8 cellular contexts compared by ENCODE assay signal in genomic region chr1:207077470-207078377, GRCh38. TPM values are rescaled to one million over a fixed set of nuclear protein-coding genes. Genes with fewer than 3 reads are reported as not detected.
DNase-seq lines count a peak whose midpoint lies in the region; ATAC-seq and TF ChIP-seq lines count a peak whose summit lies in the region.

No MANE protein-coding gene starts in this region.

- TF ChIP-seq RAD21 in liver (IDR thresholded peaks at IDR 0.05): peak; percentile 96 to 97

- no peaks in the 10 kb centered on the region for H3K36me3 Mint-ChIP-seq in activated CD4-positive, alpha-beta T cell treated with anti-CD3 and anti-CD28 coated beads, Interleukin-2, amount 10 ng/mL, durations not matched to agents 24 days and 14 days (ENCODE audit: low read depth)

- DNase-seq in EH (ENCODE audit: low read depth): peak; percentile 78
- peak; percentile 16 to 63 for DNase-seq in NCI-H526 (lab: John Stamatoyannopoulos, UW)
- peak; percentile 92 for DNase-seq in activated CD4-positive, alpha-beta T cell treated with anti-CD3 and anti-CD28 coated beads, Interleukin-2, amount 10 ng/mL, durations not matched to agents 24 days and 14 days
- DNase-seq in colonic mucosa: peak; percentile 89
- DNase-seq in stimulated activated CD4-positive, alpha-beta T cell treated with anti-CD3 and anti-CD28 coated beads, TNF-alpha, amount 100 ng/mL, for 48 hours (ENCODE audit: low read depth in 3 of 3): peak; percentile 21 to 49 (median 32)

- H3K4me3 Mint-ChIP-seq in activated CD4-positive, alpha-beta T cell treated with anti-CD3 and anti-CD28 coated beads, Interleukin-2, amount 10 ng/mL, durations not matched to agents 24 days and 14 days: no peak overlapping the region

- H3K27me3 ChIP-seq in colonic mucosa: no peaks in the 10 kb centered on the region
- no peaks in the 10 kb centered on the region for H3K27me3 ChIP-seq in liver (ENCODE audit: control insufficient read depth in 4 of 4, insufficient read depth in 4 of 4, low read length in 3 of 4)

- H3K9me3 Mint-ChIP-seq in activated CD4-positive, alpha-beta T cell treated with anti-CD3 and anti-CD28 coated beads, Interleukin-2, amount 10 ng/mL, durations not matched to agents 24 days and 14 days: no peaks in the 10 kb centered on the region

- H3K27ac ChIP-seq in colonic mucosa: no peak overlapping the region
- peak overlapping the region; percentile 9 to 14 for H3K27ac ChIP-seq in liver (ENCODE audit: low read depth in 1 of 2, low read length in 2 of 2)

- TF ChIP-seq CTCF in colonic mucosa (IDR thresholded peaks at IDR 0.05): peak; percentile 94
- TF ChIP-seq CTCF in liver (IDR thresholded peaks at IDR 0.05; ENCODE audit: low read depth, low read length, missing input control): peak; percentile 91

- H3K9me3 ChIP-seq in colonic mucosa (no peaks in the 10 kb centered on the region), liver (ENCODE audit: control insufficient read depth in 4 of 4, low read length in 3 of 4) (no peaks in the 10 kb centered on the region)

- 30% methylated on average over 6 of the region's 6 CpGs for WGBS in liver

- ATAC-seq in HG03139 (IDR thresholded peaks at IDR 0.05; ENCODE audit: unreplicated experiment): peak; percentile 71
- ATAC-seq in HG02588 (IDR thresholded peaks at IDR 0.05; ENCODE audit: unreplicated experiment): no peak

- no peak overlapping the region for H3K4me3 ChIP-seq in colonic mucosa
- H3K4me3 ChIP-seq in liver (ENCODE audit: low read depth in 1 of 3, low read length in 3 of 3): no peak overlapping the region

- H3K27me3 Mint-ChIP-seq in activated CD4-positive, alpha-beta T cell treated with anti-CD3 and anti-CD28 coated beads, Interleukin-2, amount 10 ng/mL, durations not matched to agents 24 days and 14 days: peaks cover 35% of the 10 kb centered on the region

- H3K4me1 ChIP-seq in colonic mucosa (no peaks in the 10 kb centered on the region), liver (ENCODE audit: control insufficient read depth in 4 of 4, insufficient read depth in 4 of 4, low read length in 3 of 4) (peaks cover 2 to 11% (median 7%) of the 10 kb centered on the region in 4 donors)

- intact Hi-C loops in activated CD4-positive, alpha-beta T cell treated with anti-CD3 and anti-CD28 coated beads, Interleukin-2, amount 10 ng/mL, durations not matched to agents 24 days and 14 days (cut with micrococcal nuclease): loop anchor here (1.0 to 5.0 kb wide), 2 partner anchors 27 to 70 kb away; no protein-coding TSS in a partner anchor
- intact Hi-C loops in colonic mucosa (cut with DNase I): loop anchor here (1.0 kb wide), 1 partner anchor 27 kb away; no protein-coding TSS in a partner anchor

- H3K27ac Mint-ChIP-seq in activated CD4-positive, alpha-beta T cell treated with anti-CD3 and anti-CD28 coated beads, Interleukin-2, amount 10 ng/mL, durations not matched to agents 24 days and 14 days: no peak overlapping the region

- H3K4me1 Mint-ChIP-seq in activated CD4-positive, alpha-beta T cell treated with anti-CD3 and anti-CD28 coated beads, Interleukin-2, amount 10 ng/mL, durations not matched to agents 24 days and 14 days: no peaks in the 10 kb centered on the region

- H3K36me3 ChIP-seq in colonic mucosa (no peaks in the 10 kb centered on the region), liver (ENCODE audit: control insufficient read depth in 4 of 4, insufficient read depth in 3 of 4, low read depth in 1 of 4, low read length in 3 of 4) (peaks cover 0 to 3% (median 0%) of the 10 kb centered on the region in 4 donors)

- H3K9ac ChIP-seq in colonic mucosa (ENCODE audit: low read depth in 2 of 2, low read length in 2 of 2) (no peak overlapping the region), liver (ENCODE audit: low read depth in 1 of 2, low read length in 2 of 2) (no peak overlapping the region)

TF ChIP-seq in liver, 16 proteins besides CTCF, POLR2A, EP300 and RAD21 (continues in another document):
- TF ChIP-seq REST (IDR thresholded peaks at IDR 0.05): peak; percentile 57
- TF ChIP-seq YY1 (IDR thresholded peaks at IDR 0.05): peak; percentile 58
- TF ChIP-seq FOXA1 (IDR thresholded peaks at IDR 0.05): no peak
- TF ChIP-seq ZBTB33 (IDR thresholded peaks at IDR 0.05): peak; percentile 22
- TF ChIP-seq ATF3 (IDR thresholded peaks at IDR 0.05): no peak
- TF ChIP-seq JUND (IDR thresholded peaks at IDR 0.05): peak in 1 of 2 donors; percentile 38
- TF ChIP-seq RXRA (IDR thresholded peaks at IDR 0.05): peak; percentile 56 to 67
- TF ChIP-seq GABPA (IDR thresholded peaks at IDR 0.05 in 1 of 2, conservative IDR thresholded peaks at IDR 0.05 in 1 of 2): peak in 1 of 2 donors; percentile 20
- TF ChIP-seq MAX (IDR thresholded peaks at IDR 0.05): peak; percentile 57
- TF ChIP-seq FOXA2 (IDR thresholded peaks at IDR 0.05): peak; percentile 17
- TF ChIP-seq HNF4A (conservative IDR thresholded peaks at IDR 0.05): peak; percentile 18 to 37
- peak; percentile 17 for TF ChIP-seq NR2F2 (IDR thresholded peaks at IDR 0.05)
- peak; percentile 18 for TF ChIP-seq SP1 (IDR thresholded peaks at IDR 0.05)
- no peak for TF ChIP-seq EGR1 (IDR thresholded peaks at IDR 0.05; ENCODE audit: low read depth in 2 of 2)
- TF ChIP-seq HNF4G (IDR thresholded peaks at IDR 0.05): no peak

RNA-seq across cellular contexts. Expression of gene C4BPB, which starts 10.9 kb away (rescaled TPM):
- 0.43 and 0.82 TPM in 2 replicates for total RNA-seq in activated CD4-positive, alpha-beta T cell treated with anti-CD3 and anti-CD28 coated beads, Interleukin-2, amount 10 ng/mL, durations not matched to agents 24 days and 14 days
- total RNA-seq in colonic mucosa: 1 to 10 TPM; 5.0 to 9.6 TPM
- 100 to 1,000 TPM in 1 of 2 donors, 10 to 100 TPM in 1; 59.7 to 460 TPM for total RNA-seq in liver
- 100 to 1,000 TPM; 399 to 404 TPM for polyA plus RNA-seq in liver

RNA-seq across cellular contexts. Expression of gene PFKFB2, which starts 24.6 kb away (rescaled TPM):
- 2.6 and 3.5 TPM in 2 replicates for total RNA-seq in activated CD4-positive, alpha-beta T cell treated with anti-CD3 and anti-CD28 coated beads, Interleukin-2, amount 10 ng/mL, durations not matched to agents 24 days and 14 days
- total RNA-seq in colonic mucosa (10 to 100 TPM; 52.1 to 88.5 TPM), liver (1 to 10 TPM; 4.0 to 5.9 TPM)
- polyA plus RNA-seq in liver: 1 to 10 TPM; 1.5 to 2.0 TPM

RNA-seq across cellular contexts. Expression of gene C4BPA, which starts 26.3 kb away (rescaled TPM):
- not detected in 2 replicates for total RNA-seq in activated CD4-positive, alpha-beta T cell treated with anti-CD3 and anti-CD28 coated beads, Interleukin-2, amount 10 ng/mL, durations not matched to agents 24 days and 14 days
- total RNA-seq in colonic mucosa: 1 to 10 TPM; 1.9 to 2.3 TPM
- 1,000 to 10,000 TPM in 1 of 2 donors, 10 to 100 TPM in 1; 49.5 to 1,492 TPM for total RNA-seq in liver
- 1,000 to 10,000 TPM in 1 of 2 donors, 100 to 1,000 TPM in 1; 896 to 1,527 TPM for polyA plus RNA-seq in liver

RNA-seq across cellular contexts. Expression of gene YOD1, which starts 26.7 kb away (rescaled TPM):
- total RNA-seq in activated CD4-positive, alpha-beta T cell treated with anti-CD3 and anti-CD28 coated beads, Interleukin-2, amount 10 ng/mL, durations not matched to agents 24 days and 14 days: 7.8 and 8.0 TPM in 2 replicates
- total RNA-seq in colonic mucosa: 1 to 10 TPM; 5.7 to 8.0 TPM
- total RNA-seq in liver: 10 to 100 TPM in 1 of 2 donors, 1 to 10 TPM in 1; 7.7 to 79.4 TPM
- polyA plus RNA-seq in liver: 1 to 10 TPM; 1.3 to 1.8 TPM

RNA-seq across cellular contexts. Expression of gene C1orf116, which starts 45.2 kb away (rescaled TPM):
- not detected in 2 replicates for total RNA-seq in activated CD4-positive, alpha-beta T cell treated with anti-CD3 and anti-CD28 coated beads, Interleukin-2, amount 10 ng/mL, durations not matched to agents 24 days and 14 days
- 10 to 100 TPM; 12.0 to 25.5 TPM for total RNA-seq in colonic mucosa
- under 1 TPM; 0.59 to 0.79 TPM for total RNA-seq in liver
- under 1 TPM; 0.27 to 0.33 TPM for polyA plus RNA-seq in liver

Comparison
In these comparisons a context has a peak if more than half of its experiments do, and no peak if none do; other contexts are left out.
1. DNase-seq: peak in every context shown above with its lines; median percentile 92 in activated CD4-positive, alpha-beta T cell treated with anti-CD3 and anti-CD28 coated beads, Interleukin-2, amount 10 ng/mL, durations not matched to agents 24 days and 14 days; 89 in colonic mucosa; 78 in EH; 40 in NCI-H526; 32 in stimulated activated CD4-positive, alpha-beta T cell treated with anti-CD3 and anti-CD28 coated beads, TNF-alpha, amount 100 ng/mL, for 48 hours.
2. RNA of gene C4BPB, which starts 10.9 kb away (total RNA-seq): 59.7 to 460 TPM in liver; 5.0 to 9.6 TPM in colonic mucosa and 0.43 to 0.82 TPM in activated CD4-positive, alpha-beta T cell treated with anti-CD3 and anti-CD28 coated beads, Interleukin-2, amount 10 ng/mL, durations not matched to agents 24 days and 14 days; every median in the first group is over 4 times any median in the second.
3. RNA of gene PFKFB2, which starts 24.6 kb away (total RNA-seq): 52.1 to 88.5 TPM in colonic mucosa; 4.0 to 5.9 TPM in liver and 2.6 to 3.5 TPM in activated CD4-positive, alpha-beta T cell treated with anti-CD3 and anti-CD28 coated beads, Interleukin-2, amount 10 ng/mL, durations not matched to agents 24 days and 14 days; every median in the first group is over 4 times any median in the second.
4. RNA of gene C4BPA, which starts 26.3 kb away (total RNA-seq): 49.5 to 1,492 TPM in liver; 1.9 to 2.3 TPM in colonic mucosa and not detected in activated CD4-positive, alpha-beta T cell treated with anti-CD3 and anti-CD28 coated beads, Interleukin-2, amount 10 ng/mL, durations not matched to agents 24 days and 14 days; every median in the first group is over 10 times any median in the second.